In the genomic region with DNA sequence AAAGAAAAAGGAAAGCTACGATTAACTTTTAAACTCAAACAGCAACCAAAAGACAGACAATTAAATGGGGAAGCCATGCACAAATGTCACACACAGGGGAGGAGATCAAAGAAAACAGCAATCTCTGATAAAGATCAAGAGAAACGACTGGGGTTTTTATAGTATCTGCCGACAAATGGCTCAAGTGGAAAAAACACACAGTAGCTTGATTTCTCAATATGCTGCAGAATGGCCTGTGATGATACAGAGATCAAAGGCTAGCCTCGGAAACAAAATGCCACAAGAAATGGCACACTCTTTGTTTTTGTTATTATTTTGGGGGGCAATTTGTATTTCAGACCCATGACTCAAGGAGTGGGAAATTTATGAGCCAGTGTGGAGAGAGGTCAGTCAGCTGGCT, we compare ENCODE assay signal across 23 cellular contexts.
A peak's percentile ranks its signal among the peaks of the same experiment; 100 is the strongest.
DNase-seq lines count a peak whose midpoint lies in the region.
"Had no signal": no experiment of that assay in that cellular context is flagged by ENCODE, and none has a peak within 500 bp of the region (broad histone marks: within the 10 kb centered on the region; RNA-seq: fewer than 3 reads in every experiment).

No MANE protein-coding gene starts in this region.

- no peaks in the 10 kb centered on the region for H3K36me3 ChIP-seq in BLaER1 treated with 17β-estradiol and CSF1 and Interleukin-3, amounts not matched to agents 10 nM and 100 nM
- H3K36me3 ChIP-seq: BE2C had no signal

- peaks cover 16 to 25% (median 19%) of the 10 kb centered on the region in 11 experiments for H3K9me3 ChIP-seq in BLaER1 treated with 17β-estradiol and CSF1 and Interleukin-3, amounts not matched to agents 10 nM and 100 nM (replicated peaks in 1 of 11)
- H3K9me3 ChIP-seq: BE2C had no signal

- H3K27ac ChIP-seq in BLaER1 treated with 17β-estradiol and CSF1 and Interleukin-3, amounts not matched to agents 10 nM and 100 nM, result no peak overlapping the region; a peak in 1 of 22 replicates
- H3K27ac ChIP-seq: A549, C4-2B, GM23248 had no signal

- peak overlapping the region in 9 of 11 experiments; percentile 8 to 75 (median 62); a peak in 18 of 22 replicates for H3K4me2 ChIP-seq in BLaER1 treated with 17β-estradiol and CSF1 and Interleukin-3, amounts not matched to agents 10 nM and 100 nM
- H3K4me2 ChIP-seq: A549 had no signal

- 0 out of 22 replicates have a peak, but pooled peaks cover 0 to 7% (median 0%) of the 10 kb centered on the region in 11 experiments for H4K20me1 ChIP-seq in BLaER1 treated with 17β-estradiol and CSF1 and Interleukin-3, amounts not matched to agents 10 nM and 100 nM

- peak; percentile 14 for DNase-seq in Jurkat, Clone E6-1 (ENCODE audit: low read depth, low spot score)
- peak; percentile 1 for DNase-seq in islet precursor cell
- no peak for DNase-seq in activated T-cell treated with anti-CD3 and anti-CD28 coated beads, Interleukin-2, amount 50 U/mL, for 1 hour
- no peak for DNase-seq in stimulated activated CD8-positive, alpha-beta memory T cell treated with anti-CD3 and anti-CD28 coated beads, Interleukin-4, amount 100 ng/mL, for 48 hours
- DNase-seq in T-helper 2 cell, result no peak
- DNase-seq in NK-92 treated with Interleukin-12 subunit alpha and Interleukin-12 subunit beta, amount 100 ng/mL, for 24 hours (lab: John Stamatoyannopoulos, UW), result no peak
- DNase-seq: 8988T; ACHN; AML-193; BE2C; CD4-positive, CD25-positive, alpha-beta regulatory T cell; CD8-positive, alpha-beta T cell; DMS 273 treated with DMSO at 0.1 percent for 48 hours; DMS79; EL; GDM1; GM23248; H7; HCEC 1CT had no signal

- H3K27me3 ChIP-seq in BLaER1 treated with 17β-estradiol and CSF1 and Interleukin-3, amounts not matched to agents 10 nM and 100 nM, result peaks cover 0 to 36% (median 15%) of the 10 kb centered on the region in 11 experiments; a peak in 12 of 22 replicates

- H3K9ac ChIP-seq in BLaER1 treated with 17β-estradiol and CSF1 and Interleukin-3, amounts not matched to agents 10 nM and 100 nM, result no peak overlapping the region
- H3K9ac ChIP-seq: GM23248 had no signal

- no peak overlapping the region for H3K4me3 ChIP-seq in BLaER1 treated with 17β-estradiol and CSF1 and Interleukin-3, amounts not matched to agents 10 nM and 100 nM
- H3K4me3 ChIP-seq in Jurkat, Clone E6-1 (ENCODE audit: low read length), result no peak overlapping the region
- H3K4me3 ChIP-seq: A549, GM12878, GM23248 had no signal

- peaks cover 0 to 44% (median 34%) of the 10 kb centered on the region in 10 experiments; a peak in 16 of 20 replicates for H3K4me1 ChIP-seq in BLaER1 treated with 17β-estradiol and CSF1 and Interleukin-3, amounts not matched to agents 10 nM and 100 nM
- H3K4me1 ChIP-seq: A549, BE2C had no signal

Comparison
In these comparisons a context has a peak if more than half of its experiments do, and no peak if none do; other contexts are left out.
1. DNase-seq: peak in Jurkat, Clone E6-1 (single experiment) and islet precursor cell (single experiment); none in activated T-cell treated with anti-CD3 and anti-CD28 coated beads, Interleukin-2, amount 50 U/mL, for 1 hour (single experiment), stimulated activated CD8-positive, alpha-beta memory T cell treated with anti-CD3 and anti-CD28 coated beads, Interleukin-4, amount 100 ng/mL, for 48 hours (single experiment), T-helper 2 cell (0 of 5) and NK-92 treated with Interleukin-12 subunit alpha and Interleukin-12 subunit beta, amount 100 ng/mL, for 24 hours (single experiment).